ENCODE assay signal across 1 cellular context in the genomic region with DNA sequence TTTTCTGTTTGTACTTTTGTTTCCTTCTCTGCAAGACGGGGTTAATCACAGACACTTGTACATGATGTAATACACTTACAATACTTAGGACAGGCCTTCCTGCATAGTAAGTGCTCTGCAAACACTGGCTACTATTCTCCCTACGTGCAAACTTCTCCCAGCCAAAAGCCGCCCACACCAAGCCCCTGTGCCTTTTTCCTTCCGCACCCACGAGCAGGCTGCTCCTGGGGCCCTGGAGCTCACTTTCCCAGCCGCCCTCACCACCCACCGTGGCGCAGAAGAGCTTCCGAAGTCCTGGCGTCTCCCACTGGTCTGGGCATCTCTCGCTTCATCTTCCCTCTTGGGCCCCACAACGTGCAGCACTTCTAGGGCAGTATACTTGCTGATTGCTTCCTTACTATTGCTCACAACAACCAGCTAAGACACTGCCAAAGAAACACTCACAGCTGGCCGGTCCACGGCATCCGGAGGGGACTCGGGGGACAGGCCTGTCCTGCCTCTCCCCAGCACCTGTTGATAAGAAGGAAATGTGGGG.
TF ChIP-seq lines count a peak whose summit lies in the region.

No MANE protein-coding gene starts in this region.

TF ChIP-seq in K562, 482 proteins besides CTCF, POLR2A, EP300 and RAD21 (continued from another document):
- TF ChIP-seq, protein P1, sequence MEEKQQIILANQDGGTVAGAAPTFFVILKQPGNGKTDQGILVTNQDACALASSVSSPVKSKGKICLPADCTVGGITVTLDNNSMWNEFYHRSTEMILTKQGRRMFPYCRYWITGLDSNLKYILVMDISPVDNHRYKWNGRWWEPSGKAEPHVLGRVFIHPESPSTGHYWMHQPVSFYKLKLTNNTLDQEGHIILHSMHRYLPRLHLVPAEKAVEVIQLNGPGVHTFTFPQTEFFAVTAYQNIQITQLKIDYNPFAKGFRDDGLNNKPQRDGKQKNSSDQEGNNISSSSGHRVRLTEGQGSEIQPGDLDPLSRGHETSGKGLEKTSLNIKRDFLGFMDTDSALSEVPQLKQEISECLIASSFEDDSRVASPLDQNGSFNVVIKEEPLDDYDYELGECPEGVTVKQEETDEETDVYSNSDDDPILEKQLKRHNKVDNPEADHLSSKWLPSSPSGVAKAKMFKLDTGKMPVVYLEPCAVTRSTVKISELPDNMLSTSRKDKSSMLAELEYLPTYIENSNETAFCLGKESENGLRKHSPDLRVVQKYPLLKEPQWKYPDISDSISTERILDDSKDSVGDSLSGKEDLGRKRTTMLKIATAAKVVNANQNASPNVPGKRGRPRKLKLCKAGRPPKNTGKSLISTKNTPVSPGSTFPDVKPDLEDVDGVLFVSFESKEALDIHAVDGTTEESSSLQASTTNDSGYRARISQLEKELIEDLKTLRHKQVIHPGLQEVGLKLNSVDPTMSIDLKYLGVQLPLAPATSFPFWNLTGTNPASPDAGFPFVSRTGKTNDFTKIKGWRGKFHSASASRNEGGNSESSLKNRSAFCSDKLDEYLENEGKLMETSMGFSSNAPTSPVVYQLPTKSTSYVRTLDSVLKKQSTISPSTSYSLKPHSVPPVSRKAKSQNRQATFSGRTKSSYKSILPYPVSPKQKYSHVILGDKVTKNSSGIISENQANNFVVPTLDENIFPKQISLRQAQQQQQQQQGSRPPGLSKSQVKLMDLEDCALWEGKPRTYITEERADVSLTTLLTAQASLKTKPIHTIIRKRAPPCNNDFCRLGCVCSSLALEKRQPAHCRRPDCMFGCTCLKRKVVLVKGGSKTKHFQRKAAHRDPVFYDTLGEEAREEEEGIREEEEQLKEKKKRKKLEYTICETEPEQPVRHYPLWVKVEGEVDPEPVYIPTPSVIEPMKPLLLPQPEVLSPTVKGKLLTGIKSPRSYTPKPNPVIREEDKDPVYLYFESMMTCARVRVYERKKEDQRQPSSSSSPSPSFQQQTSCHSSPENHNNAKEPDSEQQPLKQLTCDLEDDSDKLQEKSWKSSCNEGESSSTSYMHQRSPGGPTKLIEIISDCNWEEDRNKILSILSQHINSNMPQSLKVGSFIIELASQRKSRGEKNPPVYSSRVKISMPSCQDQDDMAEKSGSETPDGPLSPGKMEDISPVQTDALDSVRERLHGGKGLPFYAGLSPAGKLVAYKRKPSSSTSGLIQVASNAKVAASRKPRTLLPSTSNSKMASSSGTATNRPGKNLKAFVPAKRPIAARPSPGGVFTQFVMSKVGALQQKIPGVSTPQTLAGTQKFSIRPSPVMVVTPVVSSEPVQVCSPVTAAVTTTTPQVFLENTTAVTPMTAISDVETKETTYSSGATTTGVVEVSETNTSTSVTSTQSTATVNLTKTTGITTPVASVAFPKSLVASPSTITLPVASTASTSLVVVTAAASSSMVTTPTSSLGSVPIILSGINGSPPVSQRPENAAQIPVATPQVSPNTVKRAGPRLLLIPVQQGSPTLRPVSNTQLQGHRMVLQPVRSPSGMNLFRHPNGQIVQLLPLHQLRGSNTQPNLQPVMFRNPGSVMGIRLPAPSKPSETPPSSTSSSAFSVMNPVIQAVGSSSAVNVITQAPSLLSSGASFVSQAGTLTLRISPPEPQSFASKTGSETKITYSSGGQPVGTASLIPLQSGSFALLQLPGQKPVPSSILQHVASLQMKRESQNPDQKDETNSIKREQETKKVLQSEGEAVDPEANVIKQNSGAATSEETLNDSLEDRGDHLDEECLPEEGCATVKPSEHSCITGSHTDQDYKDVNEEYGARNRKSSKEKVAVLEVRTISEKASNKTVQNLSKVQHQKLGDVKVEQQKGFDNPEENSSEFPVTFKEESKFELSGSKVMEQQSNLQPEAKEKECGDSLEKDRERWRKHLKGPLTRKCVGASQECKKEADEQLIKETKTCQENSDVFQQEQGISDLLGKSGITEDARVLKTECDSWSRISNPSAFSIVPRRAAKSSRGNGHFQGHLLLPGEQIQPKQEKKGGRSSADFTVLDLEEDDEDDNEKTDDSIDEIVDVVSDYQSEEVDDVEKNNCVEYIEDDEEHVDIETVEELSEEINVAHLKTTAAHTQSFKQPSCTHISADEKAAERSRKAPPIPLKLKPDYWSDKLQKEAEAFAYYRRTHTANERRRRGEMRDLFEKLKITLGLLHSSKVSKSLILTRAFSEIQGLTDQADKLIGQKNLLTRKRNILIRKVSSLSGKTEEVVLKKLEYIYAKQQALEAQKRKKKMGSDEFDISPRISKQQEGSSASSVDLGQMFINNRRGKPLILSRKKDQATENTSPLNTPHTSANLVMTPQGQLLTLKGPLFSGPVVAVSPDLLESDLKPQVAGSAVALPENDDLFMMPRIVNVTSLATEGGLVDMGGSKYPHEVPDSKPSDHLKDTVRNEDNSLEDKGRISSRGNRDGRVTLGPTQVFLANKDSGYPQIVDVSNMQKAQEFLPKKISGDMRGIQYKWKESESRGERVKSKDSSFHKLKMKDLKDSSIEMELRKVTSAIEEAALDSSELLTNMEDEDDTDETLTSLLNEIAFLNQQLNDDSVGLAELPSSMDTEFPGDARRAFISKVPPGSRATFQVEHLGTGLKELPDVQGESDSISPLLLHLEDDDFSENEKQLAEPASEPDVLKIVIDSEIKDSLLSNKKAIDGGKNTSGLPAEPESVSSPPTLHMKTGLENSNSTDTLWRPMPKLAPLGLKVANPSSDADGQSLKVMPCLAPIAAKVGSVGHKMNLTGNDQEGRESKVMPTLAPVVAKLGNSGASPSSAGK (IDR thresholded peaks at IDR 0.05) = 0 out of 2 replicates have a peak, but pooled peaks have one; percentile 30
- TF ChIP-seq CBX3 (IDR thresholded peaks at IDR 0.05; ENCODE audit: borderline replicate concordance in 1 of 2, low read length in 2 of 2) (no peak), L3MBTL2 (IDR thresholded peaks at IDR 0.05) (peak; percentile 33; the same call in 1 of the 2 replicates), EWSR1 (IDR thresholded peaks at IDR 0.05; ENCODE audit: borderline replicate concordance, low read depth, partially characterized antibody) (no peak), LEF1 (IDR thresholded peaks at IDR 0.05) (no peak), ATF7 (IDR thresholded peaks at IDR 0.05) (0 out of 2 replicates have a peak, but pooled peaks have one; percentile 24), TRIM24 (IDR thresholded peaks at IDR 0.05) (peak in 1 of 2 experiments; percentile 39; a peak in 1 of 4 replicates), ZNF165 (CRISPR knock-in tag; IDR thresholded peaks at IDR 0.05; ENCODE audit: borderline replicate concordance) (no peak), ATF4 (CRISPR knock-in tag; IDR thresholded peaks at IDR 0.05) (0 out of 2 replicates have a peak, but pooled peaks have one; percentile 62), SMAD1 (IDR thresholded peaks at IDR 0.05; ENCODE audit: low read depth, low read length, partially characterized antibody) (no peak)
- TF ChIP-seq, protein P2, sequence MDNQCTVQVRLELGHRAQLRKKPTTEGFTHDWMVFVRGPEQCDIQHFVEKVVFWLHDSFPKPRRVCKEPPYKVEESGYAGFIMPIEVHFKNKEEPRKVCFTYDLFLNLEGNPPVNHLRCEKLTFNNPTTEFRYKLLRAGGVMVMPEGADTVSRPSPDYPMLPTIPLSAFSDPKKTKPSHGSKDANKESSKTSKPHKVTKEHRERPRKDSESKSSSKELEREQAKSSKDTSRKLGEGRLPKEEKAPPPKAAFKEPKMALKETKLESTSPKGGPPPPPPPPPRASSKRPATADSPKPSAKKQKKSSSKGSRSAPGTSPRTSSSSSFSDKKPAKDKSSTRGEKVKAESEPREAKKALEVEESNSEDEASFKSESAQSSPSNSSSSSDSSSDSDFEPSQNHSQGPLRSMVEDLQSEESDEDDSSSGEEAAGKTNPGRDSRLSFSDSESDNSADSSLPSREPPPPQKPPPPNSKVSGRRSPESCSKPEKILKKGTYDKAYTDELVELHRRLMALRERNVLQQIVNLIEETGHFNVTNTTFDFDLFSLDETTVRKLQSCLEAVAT (IDR thresholded peaks at IDR 0.05) = no peak
